Comparison of ENCODE assay signal across 8 cellular contexts in the genomic region with DNA sequence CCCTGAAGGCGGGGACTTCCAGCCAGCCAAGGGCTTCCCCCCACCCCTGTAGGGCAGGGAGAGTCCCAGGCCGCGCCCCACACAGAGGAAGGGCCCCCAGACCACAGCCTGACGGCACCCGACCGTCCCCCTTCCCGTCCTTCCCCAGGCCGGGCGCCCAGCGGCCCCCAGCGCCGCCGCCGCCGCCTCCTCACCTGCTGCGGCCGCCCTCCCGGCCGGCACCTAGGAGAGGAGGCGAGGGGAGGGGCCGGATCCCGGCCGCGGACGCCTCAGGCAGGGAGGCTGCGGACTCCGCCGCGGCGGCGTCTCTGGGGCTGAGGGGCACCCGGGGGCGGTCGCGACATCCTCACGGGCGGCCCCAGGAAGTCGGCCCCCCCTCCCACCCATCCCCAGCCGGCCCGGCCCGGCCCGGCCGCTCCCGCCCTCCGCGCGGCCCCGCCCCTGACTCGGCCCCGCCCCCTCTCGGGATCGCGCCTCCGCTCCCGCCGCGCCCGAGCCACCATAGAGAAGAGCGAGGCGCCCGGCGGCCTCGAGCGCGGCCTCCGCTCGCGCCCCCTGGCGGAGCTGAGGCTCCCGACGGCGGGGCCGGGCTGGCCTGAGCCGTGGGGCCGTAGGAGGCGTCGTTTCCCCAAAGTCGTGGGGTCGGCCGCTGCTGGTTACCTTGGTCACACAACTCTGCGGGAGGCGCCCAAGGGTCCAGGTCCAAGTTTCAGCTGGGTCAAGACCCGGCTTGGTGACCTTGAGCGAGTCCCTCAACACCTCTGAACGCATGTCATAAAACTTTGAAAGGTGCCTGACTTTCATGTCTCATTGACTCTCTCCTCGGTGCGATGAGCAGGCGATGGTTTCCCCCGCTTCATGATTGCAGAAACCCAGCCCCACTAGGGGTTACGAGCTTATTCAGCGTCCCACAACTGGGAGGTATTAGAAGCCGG. TPM values are rescaled to one million over a fixed set of nuclear protein-coding genes. Genes with fewer than 3 reads are reported as not detected.
DNase-seq lines count a peak whose midpoint lies in the region; ATAC-seq and TF ChIP-seq lines count a peak whose summit lies in the region.

No MANE protein-coding gene starts in this region.

- ATAC-seq in GM18858 (IDR thresholded peaks at IDR 0.05; ENCODE audit: unreplicated experiment) (peak; percentile 51), HG03060 (IDR thresholded peaks at IDR 0.05; ENCODE audit: low read depth, unreplicated experiment) (peak; percentile 31), WTC11 (peak; percentile 85)

- no peaks in the 10 kb centered on the region for H3K9me3 Mint-ChIP-seq in WTC11

- POLR2A ChIA-PET in AG04449 (lab: Yijun Ruan, JAX) (interaction anchor here (0.9 to 1.0 kb wide), 4 partner anchors 30 to 90 kb away, joined by 3 read pairs; partner anchors contain the start of gene RAD51D), WTC11 (lab: Charles Lee) (interaction anchor here (0.6 to 1.0 kb wide), 2 partner anchors 26 to 154 kb away, joined by 3 to 6 read pairs; partner anchors contain the start of genes RFFL and SLFN5)

- CTCF ChIA-PET in AG04449 (lab: Yijun Ruan, JAX) (interaction anchor here (0.7 to 6.7 kb wide), 53 partner anchors 9 to 547 kb away, joined by 3 to 83 read pairs (median 5); partner anchors contain the start of genes FNDC8, LIG3, NLE1 and RAD51D), WTC11 (lab: Charles Lee) (interaction anchor here (0.6 to 2.0 kb wide), 30 partner anchors 9 to 487 kb away, joined by 3 to 27 read pairs (median 4); partner anchors contain the start of genes RAD51D and RFFL)

- no peak overlapping the region for H3K27ac Mint-ChIP-seq in WTC11

- peak overlapping the region; percentile 80 for H3K4me3 ChIP-seq in AG04449 (ENCODE audit: low read depth, low read length)
- H3K4me3 ChIP-seq in cardiac fibroblast (replicated peaks in 1 of 2; ENCODE audit: low read depth in 2 of 2, low read length in 2 of 2): peak overlapping the region; percentile 87 to 94

- H3K4me3 Mint-ChIP-seq in WTC11: peak overlapping the region; percentile 87

- no peaks in the 10 kb centered on the region for H3K36me3 Mint-ChIP-seq in WTC11

- TF ChIP-seq CTCF in AG04449 (IDR thresholded peaks at IDR 0.05; ENCODE audit: insufficient read depth, low read length, missing control alignments) (peak; percentile 86), WTC11 (IDR thresholded peaks at IDR 0.05) (peak; percentile 68), cardiac fibroblast (IDR thresholded peaks at IDR 0.05; ENCODE audit: low read depth, low read length) (peak; percentile 39)

- DNase-seq in AG04449 (ENCODE audit: low read depth, low spot score) (no peak), NCI-H2107 treated with DMSO at 0.1 percent for 48 hours (lab: John Stamatoyannopoulos, UW; ENCODE audit: unreplicated experiment) (peak; percentile 43), WTC11 (ENCODE audit: low spot score) (peak; percentile 85), cardiac fibroblast (ENCODE audit: low read depth in 2 of 2) (peak; percentile 75 to 85), iris pigment epithelial cell (ENCODE audit: low read depth) (peak; percentile 72)
- peak; percentile 83 to 86 (median 83) for DNase-seq in stimulated activated CD4-positive, alpha-beta T cell treated with anti-CD3 and anti-CD28 coated beads, Interleukin-12 subunit alpha, Interleukin-12 subunit beta, amount 100 ng/mL, for 48 hours (ENCODE audit: low read depth in 2 of 3, low spot score in 1 of 3)

- peaks cover 4% of the 10 kb centered on the region for H3K27me3 Mint-ChIP-seq in WTC11 (ENCODE audit: low read depth)

- peaks cover 43% of the 10 kb centered on the region for H3K4me1 Mint-ChIP-seq in WTC11

TF ChIP-seq in WTC11, 78 proteins besides CTCF, POLR2A, EP300 and RAD21 (continues in another document):
- TF ChIP-seq PRRX2 (CRISPR knock-in tag; IDR thresholded peaks at IDR 0.05) (no peak), GABPB1 (CRISPR knock-in tag; IDR thresholded peaks at IDR 0.05) (no peak), TEAD4 (CRISPR knock-in tag; IDR thresholded peaks at IDR 0.05) (no peak), JAZF1 (CRISPR knock-in tag; IDR thresholded peaks at IDR 0.05) (no peak), E2F1 (CRISPR knock-in tag; IDR thresholded peaks at IDR 0.05) (no peak), CREM (CRISPR knock-in tag; IDR thresholded peaks at IDR 0.05) (no peak), USF2 (CRISPR knock-in tag; IDR thresholded peaks at IDR 0.05) (no peak), TEAD1 (CRISPR knock-in tag; IDR thresholded peaks at IDR 0.05) (peak; percentile 63; the same call in 1 of the 2 replicates), ZNF138 (CRISPR knock-in tag; conservative IDR thresholded peaks at IDR 0.05) (no peak), TCF7 (CRISPR knock-in tag; IDR thresholded peaks at IDR 0.05; ENCODE audit: low read depth) (no peak), TP53 (CRISPR knock-in tag; IDR thresholded peaks at IDR 0.05) (peak; percentile 30; the same call in 1 of the 2 replicates), NR1H2 (CRISPR knock-in tag; IDR thresholded peaks at IDR 0.05) (no peak)
- TF ChIP-seq, protein P1, sequence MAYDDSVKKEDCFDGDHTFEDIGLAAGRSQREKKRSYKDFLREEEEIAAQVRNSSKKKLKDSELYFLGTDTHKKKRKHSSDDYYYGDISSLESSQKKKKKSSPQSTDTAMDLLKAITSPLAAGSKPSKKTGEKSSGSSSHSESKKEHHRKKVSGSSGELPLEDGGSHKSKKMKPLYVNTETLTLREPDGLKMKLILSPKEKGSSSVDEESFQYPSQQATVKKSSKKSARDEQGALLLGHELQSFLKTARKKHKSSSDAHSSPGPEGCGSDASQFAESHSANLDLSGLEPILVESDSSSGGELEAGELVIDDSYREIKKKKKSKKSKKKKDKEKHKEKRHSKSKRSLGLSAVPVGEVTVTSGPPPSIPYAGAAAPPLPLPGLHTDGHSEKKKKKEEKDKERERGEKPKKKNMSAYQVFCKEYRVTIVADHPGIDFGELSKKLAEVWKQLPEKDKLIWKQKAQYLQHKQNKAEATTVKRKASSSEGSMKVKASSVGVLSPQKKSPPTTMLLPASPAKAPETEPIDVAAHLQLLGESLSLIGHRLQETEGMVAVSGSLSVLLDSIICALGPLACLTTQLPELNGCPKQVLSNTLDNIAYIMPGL (CRISPR knock-in tag; IDR thresholded peaks at IDR 0.05): peak; percentile 69; the same call in 1 of the 2 replicates
- TF ChIP-seq, protein P2, sequence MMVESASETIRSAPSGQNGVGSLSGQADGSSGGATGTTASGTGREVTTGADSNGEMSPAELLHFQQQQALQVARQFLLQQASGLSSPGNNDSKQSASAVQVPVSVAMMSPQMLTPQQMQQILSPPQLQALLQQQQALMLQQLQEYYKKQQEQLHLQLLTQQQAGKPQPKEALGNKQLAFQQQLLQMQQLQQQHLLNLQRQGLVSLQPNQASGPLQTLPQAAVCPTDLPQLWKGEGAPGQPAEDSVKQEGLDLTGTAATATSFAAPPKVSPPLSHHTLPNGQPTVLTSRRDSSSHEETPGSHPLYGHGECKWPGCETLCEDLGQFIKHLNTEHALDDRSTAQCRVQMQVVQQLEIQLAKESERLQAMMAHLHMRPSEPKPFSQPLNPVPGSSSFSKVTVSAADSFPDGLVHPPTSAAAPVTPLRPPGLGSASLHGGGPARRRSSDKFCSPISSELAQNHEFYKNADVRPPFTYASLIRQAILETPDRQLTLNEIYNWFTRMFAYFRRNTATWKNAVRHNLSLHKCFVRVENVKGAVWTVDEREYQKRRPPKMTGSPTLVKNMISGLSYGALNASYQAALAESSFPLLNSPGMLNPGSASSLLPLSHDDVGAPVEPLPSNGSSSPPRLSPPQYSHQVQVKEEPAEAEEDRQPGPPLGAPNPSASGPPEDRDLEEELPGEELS (CRISPR knock-in tag; IDR thresholded peaks at IDR 0.05): no peak
- TF ChIP-seq, protein P3, sequence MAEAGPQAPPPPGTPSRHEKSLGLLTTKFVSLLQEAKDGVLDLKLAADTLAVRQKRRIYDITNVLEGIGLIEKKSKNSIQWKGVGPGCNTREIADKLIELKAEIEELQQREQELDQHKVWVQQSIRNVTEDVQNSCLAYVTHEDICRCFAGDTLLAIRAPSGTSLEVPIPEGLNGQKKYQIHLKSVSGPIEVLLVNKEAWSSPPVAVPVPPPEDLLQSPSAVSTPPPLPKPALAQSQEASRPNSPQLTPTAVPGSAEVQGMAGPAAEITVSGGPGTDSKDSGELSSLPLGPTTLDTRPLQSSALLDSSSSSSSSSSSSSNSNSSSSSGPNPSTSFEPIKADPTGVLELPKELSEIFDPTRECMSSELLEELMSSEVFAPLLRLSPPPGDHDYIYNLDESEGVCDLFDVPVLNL (CRISPR knock-in tag; IDR thresholded peaks at IDR 0.05; ENCODE audit: borderline replicate concordance, low read depth): no peak

RNA-seq across cellular contexts. Expression of gene RFFL, which starts 25.7 kb away (rescaled TPM):
- total RNA-seq in WTC11 (2021): 26.6 to 30.3 TPM (median 27.8 TPM) in 3 replicates

RNA-seq across cellular contexts. Expression of gene RAD51D, which starts 30.5 kb away (rescaled TPM):
- 13.8 to 15.7 TPM (median 15.0 TPM) in 3 replicates for total RNA-seq in WTC11 (2021)

RNA-seq across cellular contexts. Expression of gene FNDC8, which starts 32.2 kb away (rescaled TPM):
- not detected in 3 replicates for total RNA-seq in WTC11 (2021)

RNA-seq across cellular contexts. Expression of gene NLE1, which starts 52.9 kb away (rescaled TPM):
- total RNA-seq in WTC11 (2021): 44.7 to 52.2 TPM (median 51.0 TPM) in 3 replicates

RNA-seq across cellular contexts. Expression of gene UNC45B, which starts 58.4 kb away (rescaled TPM):
- total RNA-seq in WTC11 (2021): 0.07 to 0.16 TPM in 2 of 3 replicates, not detected in the other

Comparison
In these comparisons a context has a peak if more than half of its experiments do, and no peak if none do; other contexts are left out.
1. ATAC-seq: peak in every context shown above with its lines; median percentile 85 in WTC11; 51 in GM18858; 31 in HG03060.